In the genomic region with DNA sequence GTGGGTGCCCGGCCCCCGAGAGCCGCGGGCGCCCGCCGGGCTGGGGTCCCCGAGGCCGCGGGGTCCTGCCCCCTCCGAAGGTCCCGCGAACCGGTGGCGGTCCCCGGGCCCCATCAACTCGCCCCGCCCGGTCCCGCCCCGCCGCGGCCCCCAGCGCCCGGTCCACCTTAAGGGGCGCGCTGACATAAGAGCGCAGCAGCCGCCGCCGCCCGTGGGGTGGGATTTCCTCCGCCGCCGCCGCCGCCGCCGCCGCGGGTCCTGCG, we compare ENCODE assay signal across 8 cellular contexts. TPM values are rescaled to one million over a fixed set of nuclear protein-coding genes. Genes with fewer than 3 reads are reported as not detected.
A peak's percentile ranks its signal among the peaks of the same experiment; 100 is the strongest.
DNase-seq lines count a peak whose midpoint lies in the region; ATAC-seq and TF ChIP-seq lines count a peak whose summit lies in the region.

A gene with protein sequence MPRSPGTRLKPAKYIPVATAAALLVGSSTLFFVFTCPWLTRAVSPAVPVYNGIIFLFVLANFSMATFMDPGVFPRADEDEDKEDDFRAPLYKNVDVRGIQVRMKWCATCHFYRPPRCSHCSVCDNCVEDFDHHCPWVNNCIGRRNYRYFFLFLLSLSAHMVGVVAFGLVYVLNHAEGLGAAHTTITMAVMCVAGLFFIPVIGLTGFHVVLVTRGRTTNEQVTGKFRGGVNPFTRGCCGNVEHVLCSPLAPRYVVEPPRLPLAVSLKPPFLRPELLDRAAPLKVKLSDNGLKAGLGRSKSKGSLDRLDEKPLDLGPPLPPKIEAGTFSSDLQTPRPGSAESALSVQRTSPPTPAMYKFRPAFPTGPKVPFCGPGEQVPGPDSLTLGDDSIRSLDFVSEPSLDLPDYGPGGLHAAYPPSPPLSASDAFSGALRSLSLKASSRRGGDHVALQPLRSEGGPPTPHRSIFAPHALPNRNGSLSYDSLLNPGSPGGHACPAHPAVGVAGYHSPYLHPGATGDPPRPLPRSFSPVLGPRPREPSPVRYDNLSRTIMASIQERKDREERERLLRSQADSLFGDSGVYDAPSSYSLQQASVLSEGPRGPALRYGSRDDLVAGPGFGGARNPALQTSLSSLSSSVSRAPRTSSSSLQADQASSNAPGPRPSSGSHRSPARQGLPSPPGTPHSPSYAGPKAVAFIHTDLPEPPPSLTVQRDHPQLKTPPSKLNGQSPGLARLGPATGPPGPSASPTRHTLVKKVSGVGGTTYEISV (plus strand): TSS at position 212 of the 263 bp plus-strand sequence. CDS start 144 bp downstream, outside the sequence.

- H3K27me3 Mint-ChIP-seq in activated naive CD4-positive, alpha-beta T cell treated with anti-CD3 and anti-CD28 coated beads for 36 hours (ENCODE audit: low read depth) = no peaks in the 10 kb centered on the region
- H3K27me3 Mint-ChIP-seq in progenitor cell of endocrine pancreas = no peaks in the 10 kb centered on the region

- TF ChIP-seq CTCF in progenitor cell of endocrine pancreas (IDR thresholded peaks at IDR 0.05; ENCODE audit: unreplicated experiment) = no peak

- ATAC-seq in activated CD4-positive, CD25-positive, alpha-beta regulatory T cell treated with anti-CD3 and anti-CD28 coated beads, Interleukin-2, amount 50 U/mL, for 24 hours = peak; percentile 72 to 74
- ATAC-seq in Right ventricle myocardium superior (ENCODE audit: poor library complexity) = peak; percentile 52

- no peak within 1 kb of the TSS for H3K27ac Mint-ChIP-seq in activated naive CD4-positive, alpha-beta T cell treated with anti-CD3 and anti-CD28 coated beads for 36 hours
- H3K27ac Mint-ChIP-seq in progenitor cell of endocrine pancreas = no peak within 1 kb of the TSS

- H3K36me3 Mint-ChIP-seq in activated naive CD4-positive, alpha-beta T cell treated with anti-CD3 and anti-CD28 coated beads for 36 hours (ENCODE audit: low read depth) = peaks cover 3% of the 10 kb centered on the region
- H3K36me3 Mint-ChIP-seq in progenitor cell of endocrine pancreas (ENCODE audit: insufficient read depth) = peaks cover 6% of the 10 kb centered on the region

- H3K9me3 Mint-ChIP-seq in activated naive CD4-positive, alpha-beta T cell treated with anti-CD3 and anti-CD28 coated beads for 36 hours = no peaks in the 10 kb centered on the region
- no peaks in the 10 kb centered on the region for H3K9me3 Mint-ChIP-seq in progenitor cell of endocrine pancreas (ENCODE audit: low read depth)

- CTCF ChIA-PET in activated naive CD4-positive, alpha-beta T cell treated with anti-CD3 and anti-CD28 coated beads for 36 hours (lab: Charles Lee) = no interaction called here

- DNase-seq in activated CD4-positive, CD25-positive, alpha-beta regulatory T cell treated with anti-CD3 and anti-CD28 coated beads, Interleukin-2, amount 50 U/mL, for 72 hours = no peak
- no peak for DNase-seq in LHCN-M2 (ENCODE audit: low read depth)
- DNase-seq in activated naive CD4-positive, alpha-beta T cell treated with anti-CD3 and anti-CD28 coated beads for 36 hours = no peak
- peak; percentile 65 for DNase-seq in Right ventricle myocardium superior
- no peak for DNase-seq in progenitor cell of endocrine pancreas (ENCODE audit: low spot score, unreplicated experiment)
- DNase-seq in DMS79 (lab: John Stamatoyannopoulos, UW) = no peak
- no peak for DNase-seq in NK-92 treated with Interleukin-12 subunit alpha and Interleukin-12 subunit beta, amount 100 ng/mL, for 24 hours (lab: John Stamatoyannopoulos, UW)

- peak within 1 kb of the TSS; percentile 68 for H3K4me3 Mint-ChIP-seq in activated naive CD4-positive, alpha-beta T cell treated with anti-CD3 and anti-CD28 coated beads for 36 hours
- H3K4me3 Mint-ChIP-seq in progenitor cell of endocrine pancreas (ENCODE audit: low read depth) = peak within 1 kb of the TSS; percentile 69

- intact Hi-C loops in activated naive CD4-positive, alpha-beta T cell treated with anti-CD3 and anti-CD28 coated beads for 36 hours (cut with micrococcal nuclease) = loop anchor here (2.0 kb wide), 1 partner anchor 15 kb away; the partner anchor contains the start of genes RANBP1 and TRMT2A
- intact Hi-C loops in Right ventricle myocardium superior (cut with DNase I) = no loop called here

- peaks cover 29% of the 10 kb centered on the region for H3K4me1 Mint-ChIP-seq in activated naive CD4-positive, alpha-beta T cell treated with anti-CD3 and anti-CD28 coated beads for 36 hours (ENCODE audit: low read depth)
- peaks cover 4% of the 10 kb centered on the region for H3K4me1 Mint-ChIP-seq in progenitor cell of endocrine pancreas (ENCODE audit: low read depth)

RNA-seq across cellular contexts. Expression of the gene that starts here (rescaled TPM):
- total RNA-seq in LHCN-M2 (2014; rRNA removed) (14.8 and 19.6 TPM in 2 replicates), Right ventricle myocardium superior (39.2 TPM), progenitor cell of endocrine pancreas (82.1 and 83.5 TPM in 2 replicates)
- 41.6 TPM for polyA plus RNA-seq in LHCN-M2 (2012)
- 10 to 100 TPM; 26.4 to 31.3 TPM for total RNA-seq in activated naive CD4-positive, alpha-beta T cell treated with anti-CD3 and anti-CD28 coated beads for 36 hours
